In the genomic region with DNA sequence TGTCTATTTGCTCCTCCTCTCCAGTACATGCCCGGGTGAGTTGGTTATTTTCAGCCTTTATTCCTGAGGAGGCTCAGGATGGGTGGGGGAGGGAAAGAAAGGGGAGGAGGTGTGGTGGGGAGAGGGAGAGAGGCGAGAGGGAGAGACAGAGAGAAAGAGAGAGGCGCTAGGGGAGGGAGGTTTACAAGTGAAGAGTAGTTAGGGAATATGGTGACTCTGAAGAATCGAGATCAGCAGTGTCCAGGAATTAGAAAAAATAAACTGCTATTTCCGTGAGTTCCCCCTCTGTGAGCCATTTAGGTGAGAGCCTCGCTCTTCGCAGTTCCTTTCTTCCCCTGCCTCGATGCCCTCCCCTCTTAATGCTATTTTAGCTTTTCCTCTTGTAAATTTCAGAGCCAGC, we compare ENCODE assay signal across 2 cellular contexts.
A peak's percentile ranks its signal among the peaks of the same experiment; 100 is the strongest.
TF ChIP-seq lines count a peak whose summit lies in the region.

No MANE protein-coding gene starts in this region.

TF ChIP-seq in HepG2, 621 proteins besides CTCF, POLR2A, EP300 and RAD21:
- peak; percentile 80 for TF ChIP-seq HNRNPK (IDR thresholded peaks at IDR 0.05; ENCODE audit: low read depth, low read length, poor library complexity, severe bottlenecking)
- TF ChIP-seq ZNF703 (CRISPR knock-in tag; IDR thresholded peaks at IDR 0.05; ENCODE audit: borderline replicate concordance), result no peak

TF ChIP-seq in K562, 482 proteins besides CTCF, POLR2A, EP300 and RAD21:
- TF ChIP-seq E2F3 (CRISPR knock-in tag; IDR thresholded peaks at IDR 0.05) (no peak), LARP7 (IDR thresholded peaks at IDR 0.05) (no peak), TCF3 (CRISPR knock-in tag; IDR thresholded peaks at IDR 0.05) (no peak), NFE2 (IDR thresholded peaks at IDR 0.05; ENCODE audit: low read depth) (no peak), EWSR1 (IDR thresholded peaks at IDR 0.05; ENCODE audit: borderline replicate concordance, low read depth, partially characterized antibody) (no peak), EGR1 (conservative IDR thresholded peaks at IDR 0.05) (no peak)
- TF ChIP-seq, protein P1, sequence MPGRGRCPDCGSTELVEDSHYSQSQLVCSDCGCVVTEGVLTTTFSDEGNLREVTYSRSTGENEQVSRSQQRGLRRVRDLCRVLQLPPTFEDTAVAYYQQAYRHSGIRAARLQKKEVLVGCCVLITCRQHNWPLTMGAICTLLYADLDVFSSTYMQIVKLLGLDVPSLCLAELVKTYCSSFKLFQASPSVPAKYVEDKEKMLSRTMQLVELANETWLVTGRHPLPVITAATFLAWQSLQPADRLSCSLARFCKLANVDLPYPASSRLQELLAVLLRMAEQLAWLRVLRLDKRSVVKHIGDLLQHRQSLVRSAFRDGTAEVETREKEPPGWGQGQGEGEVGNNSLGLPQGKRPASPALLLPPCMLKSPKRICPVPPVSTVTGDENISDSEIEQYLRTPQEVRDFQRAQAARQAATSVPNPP (IDR thresholded peaks at IDR 0.05; ENCODE audit: borderline replicate concordance, insufficient read depth, insufficient read length), result no peak
- TF ChIP-seq, protein P2, sequence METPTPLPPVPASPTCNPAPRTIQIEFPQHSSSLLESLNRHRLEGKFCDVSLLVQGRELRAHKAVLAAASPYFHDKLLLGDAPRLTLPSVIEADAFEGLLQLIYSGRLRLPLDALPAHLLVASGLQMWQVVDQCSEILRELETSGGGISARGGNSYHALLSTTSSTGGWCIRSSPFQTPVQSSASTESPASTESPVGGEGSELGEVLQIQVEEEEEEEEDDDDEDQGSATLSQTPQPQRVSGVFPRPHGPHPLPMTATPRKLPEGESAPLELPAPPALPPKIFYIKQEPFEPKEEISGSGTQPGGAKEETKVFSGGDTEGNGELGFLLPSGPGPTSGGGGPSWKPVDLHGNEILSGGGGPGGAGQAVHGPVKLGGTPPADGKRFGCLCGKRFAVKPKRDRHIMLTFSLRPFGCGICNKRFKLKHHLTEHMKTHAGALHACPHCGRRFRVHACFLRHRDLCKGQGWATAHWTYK (CRISPR knock-in tag; IDR thresholded peaks at IDR 0.05), result no peak
- TF ChIP-seq, protein P3, sequence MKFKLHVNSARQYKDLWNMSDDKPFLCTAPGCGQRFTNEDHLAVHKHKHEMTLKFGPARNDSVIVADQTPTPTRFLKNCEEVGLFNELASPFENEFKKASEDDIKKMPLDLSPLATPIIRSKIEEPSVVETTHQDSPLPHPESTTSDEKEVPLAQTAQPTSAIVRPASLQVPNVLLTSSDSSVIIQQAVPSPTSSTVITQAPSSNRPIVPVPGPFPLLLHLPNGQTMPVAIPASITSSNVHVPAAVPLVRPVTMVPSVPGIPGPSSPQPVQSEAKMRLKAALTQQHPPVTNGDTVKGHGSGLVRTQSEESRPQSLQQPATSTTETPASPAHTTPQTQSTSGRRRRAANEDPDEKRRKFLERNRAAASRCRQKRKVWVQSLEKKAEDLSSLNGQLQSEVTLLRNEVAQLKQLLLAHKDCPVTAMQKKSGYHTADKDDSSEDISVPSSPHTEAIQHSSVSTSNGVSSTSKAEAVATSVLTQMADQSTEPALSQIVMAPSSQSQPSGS (CRISPR knock-in tag; IDR thresholded peaks at IDR 0.05), result no peak
- TF ChIP-seq, protein P4, sequence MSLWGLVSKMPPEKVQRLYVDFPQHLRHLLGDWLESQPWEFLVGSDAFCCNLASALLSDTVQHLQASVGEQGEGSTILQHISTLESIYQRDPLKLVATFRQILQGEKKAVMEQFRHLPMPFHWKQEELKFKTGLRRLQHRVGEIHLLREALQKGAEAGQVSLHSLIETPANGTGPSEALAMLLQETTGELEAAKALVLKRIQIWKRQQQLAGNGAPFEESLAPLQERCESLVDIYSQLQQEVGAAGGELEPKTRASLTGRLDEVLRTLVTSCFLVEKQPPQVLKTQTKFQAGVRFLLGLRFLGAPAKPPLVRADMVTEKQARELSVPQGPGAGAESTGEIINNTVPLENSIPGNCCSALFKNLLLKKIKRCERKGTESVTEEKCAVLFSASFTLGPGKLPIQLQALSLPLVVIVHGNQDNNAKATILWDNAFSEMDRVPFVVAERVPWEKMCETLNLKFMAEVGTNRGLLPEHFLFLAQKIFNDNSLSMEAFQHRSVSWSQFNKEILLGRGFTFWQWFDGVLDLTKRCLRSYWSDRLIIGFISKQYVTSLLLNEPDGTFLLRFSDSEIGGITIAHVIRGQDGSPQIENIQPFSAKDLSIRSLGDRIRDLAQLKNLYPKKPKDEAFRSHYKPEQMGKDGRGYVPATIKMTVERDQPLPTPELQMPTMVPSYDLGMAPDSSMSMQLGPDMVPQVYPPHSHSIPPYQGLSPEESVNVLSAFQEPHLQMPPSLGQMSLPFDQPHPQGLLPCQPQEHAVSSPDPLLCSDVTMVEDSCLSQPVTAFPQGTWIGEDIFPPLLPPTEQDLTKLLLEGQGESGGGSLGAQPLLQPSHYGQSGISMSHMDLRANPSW (CRISPR knock-in tag; IDR thresholded peaks at IDR 0.05), result no peak
